8 cellular contexts compared by ENCODE assay signal in genomic region chr2:171999604-172000469, GRCh38. TPM values are rescaled to one million over a fixed set of nuclear protein-coding genes. Genes with fewer than 3 reads are reported as not detected.
DNase-seq lines count a peak whose midpoint lies in the region; ATAC-seq and TF ChIP-seq lines count a peak whose summit lies in the region.

Gene METAP1D (plus strand): TSS chr2:171999953. CDS start chr2:171999970, 17 bp downstream.

- H3K27ac ChIP-seq in CD4-positive, alpha-beta T cell (ENCODE audit: low read depth, low read length) = peak within 1 kb of the TSS; percentile 23
- H3K27ac ChIP-seq in dorsolateral prefrontal cortex = peak within 1 kb of the TSS in 57 of 59 donors; percentile 11 to 93 (median 81)

- H3K36me3 Mint-ChIP-seq in CD4-positive, alpha-beta T cell (ENCODE audit: low read depth) = no peaks in the 10 kb centered on the region

- peaks cover 8% of the 10 kb centered on the region for H3K27me3 Mint-ChIP-seq in CD4-positive, alpha-beta T cell

- TF ChIP-seq CTCF in CD4-positive, alpha-beta T cell (IDR thresholded peaks at IDR 0.05) = no peak
- TF ChIP-seq CTCF in dorsolateral prefrontal cortex (IDR thresholded peaks at IDR 0.05 in 54 of 56, conservative IDR thresholded peaks at IDR 0.05 in 2 of 56; ENCODE audit: low read depth in 1 of 56, partially characterized antibody in 56 of 56) (peak in 33 of 56 donors; percentile 5 to 62 (median 25)), lower leg skin (IDR thresholded peaks at IDR 0.05) (no peak)

- H3K4me1 Mint-ChIP-seq in CD4-positive, alpha-beta T cell (ENCODE audit: low read depth) = peaks cover 23% of the 10 kb centered on the region

- no peaks in the 10 kb centered on the region for H3K9me3 Mint-ChIP-seq in CD4-positive, alpha-beta T cell

- intact Hi-C loops in CD4-positive, alpha-beta T cell (cut with DNase I, micrococcal nuclease) = loop anchor here (2.0 to 10.0 kb wide), 7 partner anchors 75 to 1065 kb away; partner anchors contain the start of genes DYNC1I2 (in 1 of the 2), HAT1 (in 1 of the 2) and SLC25A12 (in 1 of the 2)
- intact Hi-C loops in dorsolateral prefrontal cortex (cut with DNase I) = loop anchor here (1.0 to 10.0 kb wide), 5 partner anchors 75 to 105 kb away; partner anchors contain the start of genes HAT1 (in 2 of the 2) and SLC25A12 (in 1 of the 2)
- intact Hi-C loops in lower leg skin (cut with DNase I; ENCODE audit: low total_unique reads) = no loop called here

- 1% methylated on average over 31 to 35 of the region's 73 CpGs for WGBS in lower leg skin, 2 donors

- no peaks in the 10 kb centered on the region for H3K9me3 ChIP-seq in CD4-positive, alpha-beta T cell (ENCODE audit: control insufficient read depth, low read length)

- CTCF ChIA-PET in CD4-positive, alpha-beta T cell (lab: Charles Lee) = no interaction called here

- H3K27ac Mint-ChIP-seq in CD4-positive, alpha-beta T cell = peak within 1 kb of the TSS; percentile 74

- POLR2A ChIA-PET in CD4-positive, alpha-beta T cell (lab: Charles Lee) = interaction anchor here (1.1 to 1.3 kb wide), 2 partner anchors 77 to 106 kb away, joined by 4 read pairs; partner anchors contain the start of genes HAT1 and SLC25A12

- no peaks in the 10 kb centered on the region for H3K27me3 ChIP-seq in CD4-positive, alpha-beta T cell (ENCODE audit: control insufficient read depth, insufficient read depth, low read length)
- no peaks in the 10 kb centered on the region for H3K27me3 ChIP-seq in dorsolateral prefrontal cortex

- ATAC-seq in CD4-positive, alpha-beta T cell (ENCODE audit: poor library complexity) = peak; percentile 90
- ATAC-seq in GM19438 (IDR thresholded peaks at IDR 0.05; ENCODE audit: low read depth, unreplicated experiment) (peak; percentile 96), HG03565 (IDR thresholded peaks at IDR 0.05; ENCODE audit: unreplicated experiment) (peak; percentile 94)

- H3K4me3 ChIP-seq in dorsolateral prefrontal cortex = peak within 1 kb of the TSS; percentile 57 to 97 (median 82)
- H3K4me3 ChIP-seq in lower leg skin (ENCODE audit: low read depth, poor library complexity, severe bottlenecking) = peak within 1 kb of the TSS; percentile 48

- TF ChIP-seq POLR2A in lower leg skin (IDR thresholded peaks at IDR 0.05) = no peak

- peak within 1 kb of the TSS; percentile 88 for H3K4me3 Mint-ChIP-seq in CD4-positive, alpha-beta T cell

- peak; percentile 61 to 85 (median 77) for DNase-seq in CD4-positive, alpha-beta T cell
- peak; percentile 98 for DNase-seq in NCI-H748 (lab: John Stamatoyannopoulos, UW; ENCODE audit: unreplicated experiment)
- DNase-seq in activated CD4-positive, alpha-beta T cell treated with anti-CD3 and anti-CD28 coated beads, Interleukin-2, amount 50 U/mL, for 48 hours = peak; percentile 88 to 90
- DNase-seq in dorsolateral prefrontal cortex = peak; percentile 82 to 98 (median 92)
- DNase-seq in lower leg skin (ENCODE audit: low spot score in 2 of 2) = peak; percentile 55 to 94
- peak; percentile 88 for DNase-seq in stimulated activated CD4-positive, alpha-beta T cell treated with anti-CD3 and anti-CD28 coated beads, Interleukin-4, amount 100 ng/mL, for 24 hours

RNA-seq across cellular contexts. Expression of gene METAP1D, which starts in this region (rescaled TPM):
- total RNA-seq in CD4-positive, alpha-beta T cell = 1 to 10 TPM; 7.2 to 7.9 TPM
- total RNA-seq in dorsolateral prefrontal cortex (10 to 100 TPM in 48 of 120 experiments, 1 to 10 TPM in 72; 5.8 to 17.9 (median 9.4) TPM), lower leg skin (1 to 10 TPM; 3.1 to 5.4 (median 4.5) TPM)

Comparison
In these comparisons a context has a peak if more than half of its experiments do, and no peak if none do; other contexts are left out.
1. Peak in every context shown above with its lines: DNase-seq, ATAC-seq, H3K4me3 ChIP-seq and H3K27ac ChIP-seq.
2. CTCF ChIP-seq: peak in dorsolateral prefrontal cortex (33 of 56); none in CD4-positive, alpha-beta T cell (single experiment) and lower leg skin (0 of 3).